ENCODE assay signal across 14 cellular contexts in genomic region chr12:26250801-26251200, GRCh38. TPM values are rescaled to one million over a fixed set of nuclear protein-coding genes. Genes with fewer than 3 reads are reported as not detected.
DNase-seq lines count a peak whose midpoint lies in the region; ATAC-seq and TF ChIP-seq lines count a peak whose summit lies in the region.
"Had no signal": no experiment of that assay in that cellular context is flagged by ENCODE, and none has a peak within 500 bp of the region (broad histone marks: within the 10 kb centered on the region; RNA-seq: fewer than 3 reads in every experiment).

No MANE protein-coding gene starts in this region.

- peak; percentile 41 for DNase-seq in EH (ENCODE audit: low read depth)
- peak; percentile 52 for DNase-seq in NCI-H226
- DNase-seq in choroid plexus epithelial cell (ENCODE audit: low read depth) = peak; percentile 71
- peak; percentile 73 for DNase-seq in fibroblast of the aortic adventitia (ENCODE audit: low read depth)
- no peak for DNase-seq in activated T-cell treated with anti-CD3 and anti-CD28 coated beads, Interleukin-2, amount 50 U/mL, for 48 hours
- DNase-seq in NCI-H1105 (lab: John Stamatoyannopoulos, UW) = no peak
- DNase-seq: CD8-positive, alpha-beta T cell; COR-L47; DMS153; DMS79 treated with DMSO at 0.1 percent for 48 hours; GF-D8 had no signal

- TF ChIP-seq CTCF in choroid plexus epithelial cell (conservative IDR thresholded peaks at IDR 0.05; ENCODE audit: low read depth, low read length) (no peak), fibroblast of the aortic adventitia (IDR thresholded peaks at IDR 0.05; ENCODE audit: insufficient read depth, low read length) (no peak)

- ATAC-seq in HG03460 (IDR thresholded peaks at IDR 0.05; ENCODE audit: unreplicated experiment) (no peak), HG02678 (IDR thresholded peaks at IDR 0.05; ENCODE audit: unreplicated experiment) (no peak)
- ATAC-seq: CD8-positive, alpha-beta T cell; HCT116 had no signal

- H3K4me3 ChIP-seq in choroid plexus epithelial cell (ENCODE audit: low read depth, low read length) = no peak overlapping the region
- no peak overlapping the region for H3K4me3 ChIP-seq in fibroblast of the aortic adventitia (ENCODE audit: low read depth, low read length)

RNA-seq across cellular contexts. Expression of gene SSPN, which starts 55.4 kb away (rescaled TPM):
- 9.3 and 23.0 TPM in 2 replicates for total RNA-seq in fibroblast of the aortic adventitia (ENCODE audit: low replicate concordance)
- total RNA-seq: CD8-positive, alpha-beta T cell had no signal

Comparison
In these comparisons a context has a peak if more than half of its experiments do, and no peak if none do; other contexts are left out.
1. DNase-seq: peak in EH (single experiment), NCI-H226 (single experiment), choroid plexus epithelial cell (single experiment) and fibroblast of the aortic adventitia (single experiment); none in activated T-cell treated with anti-CD3 and anti-CD28 coated beads, Interleukin-2, amount 50 U/mL, for 48 hours (0 of 2) and NCI-H1105 (single experiment).